Comparison of ENCODE assay signal across 19 cellular contexts in genomic region chr5:137714931-137715330, GRCh38.
"Had no signal": no experiment of that assay in that cellular context is flagged by ENCODE, and none has a peak within 500 bp of the region (broad histone marks: within the 10 kb centered on the region; RNA-seq: fewer than 3 reads in every experiment).

No MANE protein-coding gene starts in this region.

- DNase-seq: activated CD4-positive, alpha-beta T cell treated with anti-CD3 and anti-CD28 coated beads, Interleukin-2, amount 10 ng/mL, durations not matched to agents 24 days and 14 days; activated CD4-positive, CD25-positive, alpha-beta regulatory T cell; activated CD8-positive, alpha-beta memory T cell treated with anti-CD3 and anti-CD28 coated beads, Interleukin-2, amount 50 U/mL, for 4 hours; activated CD8-positive, alpha-beta T cell treated with anti-CD3 and anti-CD28 coated beads, Interleukin-2, amount 10 ng/mL, durations not matched to agents 7 days and 5 days; activated effector memory CD4-positive, alpha-beta T cell treated with anti-CD3 and anti-CD28 coated beads, Interleukin-2, amount 50 U/mL, for 16 hours; activated T-cell treated with anti-CD3 and anti-CD28 coated beads, Interleukin-2, amount 50 U/mL, for 48 hours; amniotic stem cell; central memory CD4-positive, alpha-beta T cell; colonic mucosa; heart left ventricle; left cardiac atrium; lower lobe of right lung; naive B cell; ovary; T-helper 2 cell had no signal

- H3K9ac ChIP-seq: neural progenitor cell had no signal

- H3K27me3 Mint-ChIP-seq: activated CD4-positive, alpha-beta T cell treated with anti-CD3 and anti-CD28 coated beads, Interleukin-2, amount 10 ng/mL, durations not matched to agents 24 days and 14 days; naive B cell had no signal

- ATAC-seq: activated CD8-positive, alpha-beta T cell treated with anti-CD3 and anti-CD28 coated beads, Interleukin-2, amount 10 ng/mL, durations not matched to agents 7 days and 5 days; activated naive CD4-positive, alpha-beta T cell treated with anti-CD3 and anti-CD28 coated beads, Interleukin-2, amount 50 U/mL, for 72 hours; heart left ventricle; left cardiac atrium; lower lobe of right lung; stimulated activated effector memory CD8-positive, alpha-beta T cell treated with anti-CD3 and anti-CD28 coated beads, Interleukin-12 subunit alpha, Interleukin-12 subunit beta, amount 100 ng/mL, for 72 hours had no signal

- H3K27me3 ChIP-seq: colonic mucosa, heart left ventricle, neural progenitor cell, ovary had no signal

- H3K4me1 ChIP-seq: colonic mucosa, lower lobe of right lung, neural progenitor cell had no signal

- H3K9me3 ChIP-seq: colonic mucosa, ovary had no signal

- H3K4me1 Mint-ChIP-seq: activated CD4-positive, alpha-beta T cell treated with anti-CD3 and anti-CD28 coated beads, Interleukin-2, amount 10 ng/mL, durations not matched to agents 24 days and 14 days; mesothelial cell of epicardium; naive B cell; neural progenitor cell; stimulated activated effector memory CD8-positive, alpha-beta T cell treated with anti-CD3 and anti-CD28 coated beads, Interleukin-12 subunit alpha, Interleukin-12 subunit beta, amount 100 ng/mL, for 72 hours had no signal

- H3K4me3 ChIP-seq: colonic mucosa, heart left ventricle, lower lobe of right lung, neural progenitor cell, ovary had no signal

- H3K36me3 ChIP-seq: colonic mucosa, lower lobe of right lung, ovary had no signal

- H3K27ac Mint-ChIP-seq: activated CD4-positive, alpha-beta T cell treated with anti-CD3 and anti-CD28 coated beads, Interleukin-2, amount 10 ng/mL, durations not matched to agents 24 days and 14 days; activated CD8-positive, alpha-beta T cell treated with anti-CD3 and anti-CD28 coated beads, Interleukin-2, amount 10 ng/mL, durations not matched to agents 7 days and 5 days; activated naive CD4-positive, alpha-beta T cell treated with anti-CD3 and anti-CD28 coated beads, Interleukin-2, amount 50 U/mL, for 72 hours; mesothelial cell of epicardium; naive B cell; neural progenitor cell; stimulated activated effector memory CD8-positive, alpha-beta T cell treated with anti-CD3 and anti-CD28 coated beads, Interleukin-12 subunit alpha, Interleukin-12 subunit beta, amount 100 ng/mL, for 72 hours had no signal

- H3K36me3 Mint-ChIP-seq: stimulated activated effector memory CD8-positive, alpha-beta T cell treated with anti-CD3 and anti-CD28 coated beads, Interleukin-12 subunit alpha, Interleukin-12 subunit beta, amount 100 ng/mL, for 72 hours had no signal

- H3K4me3 Mint-ChIP-seq: activated CD4-positive, alpha-beta T cell treated with anti-CD3 and anti-CD28 coated beads, Interleukin-2, amount 10 ng/mL, durations not matched to agents 24 days and 14 days; activated CD8-positive, alpha-beta T cell treated with anti-CD3 and anti-CD28 coated beads, Interleukin-2, amount 10 ng/mL, durations not matched to agents 7 days and 5 days; mesothelial cell of epicardium; naive B cell; neural progenitor cell; stimulated activated effector memory CD8-positive, alpha-beta T cell treated with anti-CD3 and anti-CD28 coated beads, Interleukin-12 subunit alpha, Interleukin-12 subunit beta, amount 100 ng/mL, for 72 hours had no signal

- H3K9me3 Mint-ChIP-seq: stimulated activated effector memory CD8-positive, alpha-beta T cell treated with anti-CD3 and anti-CD28 coated beads, Interleukin-12 subunit alpha, Interleukin-12 subunit beta, amount 100 ng/mL, for 72 hours had no signal
